ENCODE assay signal across 27 cellular contexts in genomic region chr10:96082748-96083147, GRCh38.
"Had no signal": no experiment of that assay in that cellular context is flagged by ENCODE, and none has a peak within 500 bp of the region (broad histone marks: within the 10 kb centered on the region; RNA-seq: fewer than 3 reads in every experiment).

No MANE protein-coding gene starts in this region.

- ATAC-seq: activated CD8-positive, alpha-beta memory T cell treated with anti-CD3 and anti-CD28 coated beads, Interleukin-2, amount 10 ng/mL, durations not matched to agents 7 days and 5 days; PC-3; T-helper 17 cell; WTC11 had no signal

- H3K27me3 Mint-ChIP-seq: activated CD4-positive, alpha-beta T cell treated with anti-CD3 and anti-CD28 coated beads, Interleukin-2, amount 10 ng/mL, durations not matched to agents 24 days and 14 days; activated CD8-positive, alpha-beta memory T cell treated with anti-CD3 and anti-CD28 coated beads, Interleukin-2, amount 10 ng/mL, durations not matched to agents 7 days and 5 days; activated naive CD8-positive, alpha-beta T cell; activated T-cell treated with anti-CD3 and anti-CD28 coated beads, Interleukin-2, amount 50 U/mL, for 24 hours; activated T-helper 17 cell treated with anti-CD3 and anti-CD28 coated beads, Interleukin-2, amount 50 U/mL, for 72 hours; T-helper 17 cell had no signal

- H3K27me3 ChIP-seq: brain microvascular endothelial cell, cardiac muscle cell, MG63 had no signal

- H3K4me3 Mint-ChIP-seq: activated CD4-positive, alpha-beta T cell treated with anti-CD3 and anti-CD28 coated beads, Interleukin-2, amount 10 ng/mL, durations not matched to agents 24 days and 14 days; activated CD8-positive, alpha-beta memory T cell treated with anti-CD3 and anti-CD28 coated beads, Interleukin-2, amount 10 ng/mL, durations not matched to agents 7 days and 5 days; activated naive CD4-positive, alpha-beta T cell treated with anti-CD3 and anti-CD28 coated beads for 36 hours; activated naive CD8-positive, alpha-beta T cell; activated T-cell treated with anti-CD3 and anti-CD28 coated beads, Interleukin-2, amount 50 U/mL, for 24 hours; activated T-helper 17 cell treated with anti-CD3 and anti-CD28 coated beads, Interleukin-2, amount 50 U/mL, for 72 hours; T-helper 17 cell; WTC11 had no signal

- H3K27ac ChIP-seq: brain microvascular endothelial cell, cardiac muscle cell had no signal

- H3K4me1 Mint-ChIP-seq: activated T-helper 17 cell treated with anti-CD3 and anti-CD28 coated beads, Interleukin-2, amount 50 U/mL, for 72 hours had no signal

- H3K36me3 ChIP-seq: brain microvascular endothelial cell, cardiac muscle cell, MG63 had no signal

- H3K4me3 ChIP-seq: cardiac muscle cell, MG63 had no signal

- H3K27ac Mint-ChIP-seq: activated CD4-positive, alpha-beta T cell treated with anti-CD3 and anti-CD28 coated beads, Interleukin-2, amount 10 ng/mL, durations not matched to agents 24 days and 14 days; activated CD8-positive, alpha-beta memory T cell treated with anti-CD3 and anti-CD28 coated beads, Interleukin-2, amount 10 ng/mL, durations not matched to agents 7 days and 5 days; activated naive CD4-positive, alpha-beta T cell treated with anti-CD3 and anti-CD28 coated beads for 36 hours; activated naive CD8-positive, alpha-beta T cell; activated T-cell treated with anti-CD3 and anti-CD28 coated beads, Interleukin-2, amount 50 U/mL, for 24 hours; activated T-helper 17 cell treated with anti-CD3 and anti-CD28 coated beads, Interleukin-2, amount 50 U/mL, for 72 hours; T-helper 17 cell; WTC11 had no signal

- H3K9me3 ChIP-seq: MG63 had no signal

- H3K36me3 Mint-ChIP-seq: WTC11 had no signal

- H3K9me3 Mint-ChIP-seq: activated naive CD4-positive, alpha-beta T cell treated with anti-CD3 and anti-CD28 coated beads for 36 hours; activated T-cell treated with anti-CD3 and anti-CD28 coated beads, Interleukin-2, amount 50 U/mL, for 24 hours; activated T-helper 17 cell treated with anti-CD3 and anti-CD28 coated beads, Interleukin-2, amount 50 U/mL, for 72 hours; WTC11 had no signal

- DNase-seq: activated CD4-positive, alpha-beta T cell treated with anti-CD3 and anti-CD28 coated beads, Interleukin-2, amount 10 ng/mL, durations not matched to agents 24 days and 14 days; activated CD4-positive, alpha-beta T cell treated with anti-CD3 and anti-CD28 coated beads, Interleukin-2, amount 50 U/mL, for 48 hours; activated CD4-positive, CD25-positive, alpha-beta regulatory T cell treated with anti-CD3 and anti-CD28 coated beads, Interleukin-2, amount 50 U/mL, for 72 hours; activated CD8-positive, alpha-beta memory T cell treated with anti-CD3 and anti-CD28 coated beads, Interleukin-2, amount 10 ng/mL, durations not matched to agents 7 days and 5 days; activated gamma-delta T cell; activated naive CD4-positive, alpha-beta T cell treated with anti-CD3 and anti-CD28 coated beads for 36 hours; activated T-cell treated with anti-CD3 and anti-CD28 coated beads, Interleukin-2, amount 50 U/mL, for 24 hours; amygdala; brain microvascular endothelial cell; cerebellar nuclear complex; MG63; MV-4-11; NCI-H1092 treated with DMSO at 0.1 percent for 48 hours; NCI-H1417 treated with DMSO at 0.1 percent for 48 hours; NCI-H1694 treated with DMSO at 0.1 percent for 48 hours; NCI-H2081 treated with DMSO at 0.1 percent for 48 hours; NCI-H226; NCI-H526; NCI-H82; PC-3; SIG-M5; T-helper 17 cell; T-helper 9 cell had no signal
